ENCODE assay signal across 1 cellular context in genomic region chr2:110211938-110212858, GRCh38.
TF ChIP-seq lines count a peak whose summit lies in the region.

A gene with protein sequence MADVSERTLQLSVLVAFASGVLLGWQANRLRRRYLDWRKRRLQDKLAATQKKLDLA (minus strand): TSS chr2:110212547. CDS start chr2:110212525, 22 bp downstream.

TF ChIP-seq in HCT116, 20 proteins besides CTCF, POLR2A, EP300 and RAD21 (continued from another document):
- TF ChIP-seq, protein P1, sequence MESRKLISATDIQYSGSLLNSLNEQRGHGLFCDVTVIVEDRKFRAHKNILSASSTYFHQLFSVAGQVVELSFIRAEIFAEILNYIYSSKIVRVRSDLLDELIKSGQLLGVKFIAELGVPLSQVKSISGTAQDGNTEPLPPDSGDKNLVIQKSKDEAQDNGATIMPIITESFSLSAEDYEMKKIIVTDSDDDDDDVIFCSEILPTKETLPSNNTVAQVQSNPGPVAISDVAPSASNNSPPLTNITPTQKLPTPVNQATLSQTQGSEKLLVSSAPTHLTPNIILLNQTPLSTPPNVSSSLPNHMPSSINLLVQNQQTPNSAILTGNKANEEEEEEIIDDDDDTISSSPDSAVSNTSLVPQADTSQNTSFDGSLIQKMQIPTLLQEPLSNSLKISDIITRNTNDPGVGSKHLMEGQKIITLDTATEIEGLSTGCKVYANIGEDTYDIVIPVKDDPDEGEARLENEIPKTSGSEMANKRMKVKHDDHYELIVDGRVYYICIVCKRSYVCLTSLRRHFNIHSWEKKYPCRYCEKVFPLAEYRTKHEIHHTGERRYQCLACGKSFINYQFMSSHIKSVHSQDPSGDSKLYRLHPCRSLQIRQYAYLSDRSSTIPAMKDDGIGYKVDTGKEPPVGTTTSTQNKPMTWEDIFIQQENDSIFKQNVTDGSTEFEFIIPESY (IDR thresholded peaks at IDR 0.05; ENCODE audit: extremely low read depth, insufficient replicate concordance, low read length): peak; percentile 82
- TF ChIP-seq ELF1 (IDR thresholded peaks at IDR 0.05; ENCODE audit: borderline replicate concordance, low read depth) (peak; percentile 44; the same call in 1 of the 2 replicates), YY1 (IDR thresholded peaks at IDR 0.05; ENCODE audit: extremely low read depth, insufficient replicate concordance, low read depth, low read length) (peak; percentile 95), TCF7L2 (IDR thresholded peaks at IDR 0.05; ENCODE audit: borderline replicate concordance, extremely low read depth, insufficient read depth, insufficient read length) (peak; percentile 94), EZH2phosphoT487 (IDR thresholded peaks at IDR 0.05; ENCODE audit: borderline replicate concordance) (no peak)
